In the genomic region with DNA sequence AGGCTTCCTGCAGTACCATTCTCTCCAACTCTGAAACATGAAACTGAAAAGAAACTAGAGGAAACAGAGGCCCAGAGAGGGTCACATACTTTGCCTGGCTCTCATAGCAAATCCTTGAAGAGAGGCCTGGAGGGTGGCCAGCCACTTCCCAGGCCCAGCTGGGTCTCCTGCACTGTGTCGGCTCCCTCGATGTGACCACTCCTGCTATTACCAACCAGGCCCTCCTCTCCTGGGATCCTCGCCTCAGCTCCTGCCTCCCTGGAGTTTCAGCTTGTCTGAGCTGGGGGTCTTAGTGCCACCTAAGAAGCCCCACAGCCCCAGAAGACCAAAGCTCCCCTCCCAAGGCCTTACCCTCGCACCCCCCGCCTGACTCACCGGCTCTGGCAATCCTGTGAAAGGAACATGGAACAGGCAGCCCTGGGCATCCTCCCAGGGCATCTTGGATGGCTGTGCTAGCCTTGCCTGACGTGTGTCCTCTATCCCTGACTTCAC, we compare ENCODE assay signal across 12 cellular contexts. TPM values are rescaled to one million over a fixed set of nuclear protein-coding genes. Genes with fewer than 3 reads are reported as not detected.
DNase-seq lines count a peak whose midpoint lies in the region; ATAC-seq and TF ChIP-seq lines count a peak whose summit lies in the region.
"Had no signal": no experiment of that assay in that cellular context is flagged by ENCODE, and none has a peak within 500 bp of the region (broad histone marks: within the 10 kb centered on the region; RNA-seq: fewer than 3 reads in every experiment).

No MANE protein-coding gene starts in this region.

- DNase-seq in activated CD8-positive, alpha-beta T cell treated with anti-CD3 and anti-CD28 coated beads, Interleukin-2, amount 10 ng/mL, durations not matched to agents 7 days and 5 days, result no peak
- no peak for DNase-seq in activated CD8-positive, alpha-beta T cell treated with anti-CD3 and anti-CD28 coated beads for 36 hours
- no peak for DNase-seq in brain microvascular endothelial cell
- peak; percentile 76 for DNase-seq in iris pigment epithelial cell (ENCODE audit: low read depth)
- DNase-seq in tibial artery, result peak; percentile 81 to 93
- DNase-seq in WTC11 (ENCODE audit: low spot score), result no peak
- DNase-seq in cerebellar nuclear complex (lab: John Stamatoyannopoulos, UW), result no peak
- DNase-seq: activated CD4-positive, alpha-beta memory T cell treated with anti-CD3 and anti-CD28 coated beads for 36 hours; DMS79 treated with DMSO at 0.1 percent for 48 hours; NCI-H774 had no signal

- no peaks in the 10 kb centered on the region for H3K9me3 ChIP-seq in tibial artery

- CTCF ChIA-PET in activated CD8-positive, alpha-beta T cell treated with anti-CD3 and anti-CD28 coated beads, Interleukin-2, amount 10 ng/mL, durations not matched to agents 7 days and 5 days (lab: Charles Lee), result interaction anchor here (0.8 to 5.0 kb wide), 2 partner anchors 23 to 33 kb away, joined by 3 to 54 read pairs; no protein-coding TSS in a partner anchor
- CTCF ChIA-PET in activated CD8-positive, alpha-beta T cell treated with anti-CD3 and anti-CD28 coated beads for 36 hours (lab: Charles Lee), result interaction anchor here (1.5 kb wide), 1 partner anchor 22 kb away, joined by 5 read pairs; no protein-coding TSS in a partner anchor
- CTCF ChIA-PET in WTC11 (lab: Charles Lee), result no interaction called here

- peak overlapping the region; percentile 42 for H3K27ac Mint-ChIP-seq in activated CD8-positive, alpha-beta T cell treated with anti-CD3 and anti-CD28 coated beads, Interleukin-2, amount 10 ng/mL, durations not matched to agents 7 days and 5 days
- H3K27ac Mint-ChIP-seq in activated CD8-positive, alpha-beta T cell treated with anti-CD3 and anti-CD28 coated beads for 36 hours, result no peak overlapping the region
- H3K27ac Mint-ChIP-seq in WTC11, result no peak overlapping the region
- H3K27ac Mint-ChIP-seq: activated CD4-positive, alpha-beta memory T cell treated with anti-CD3 and anti-CD28 coated beads for 36 hours had no signal

- H3K36me3 ChIP-seq in brain microvascular endothelial cell (replicated peaks), result peaks cover 2% of the 10 kb centered on the region
- no peaks in the 10 kb centered on the region for H3K36me3 ChIP-seq in tibial artery

- no peaks in the 10 kb centered on the region for H3K27me3 ChIP-seq in brain microvascular endothelial cell (replicated peaks)
- no peaks in the 10 kb centered on the region for H3K27me3 ChIP-seq in tibial artery

- H3K36me3 Mint-ChIP-seq in activated CD8-positive, alpha-beta T cell treated with anti-CD3 and anti-CD28 coated beads, Interleukin-2, amount 10 ng/mL, durations not matched to agents 7 days and 5 days (ENCODE audit: low read depth), result no peaks in the 10 kb centered on the region
- no peaks in the 10 kb centered on the region for H3K36me3 Mint-ChIP-seq in activated CD8-positive, alpha-beta T cell treated with anti-CD3 and anti-CD28 coated beads for 36 hours (ENCODE audit: low read depth)
- no peaks in the 10 kb centered on the region for H3K36me3 Mint-ChIP-seq in WTC11
- H3K36me3 Mint-ChIP-seq: activated CD4-positive, alpha-beta memory T cell treated with anti-CD3 and anti-CD28 coated beads for 36 hours had no signal

- no peak overlapping the region for H3K4me3 Mint-ChIP-seq in activated CD8-positive, alpha-beta T cell treated with anti-CD3 and anti-CD28 coated beads, Interleukin-2, amount 10 ng/mL, durations not matched to agents 7 days and 5 days
- no peak overlapping the region for H3K4me3 Mint-ChIP-seq in activated CD8-positive, alpha-beta T cell treated with anti-CD3 and anti-CD28 coated beads for 36 hours
- H3K4me3 Mint-ChIP-seq in WTC11, result no peak overlapping the region
- H3K4me3 Mint-ChIP-seq: activated CD4-positive, alpha-beta memory T cell treated with anti-CD3 and anti-CD28 coated beads for 36 hours had no signal

- H3K27ac ChIP-seq in brain microvascular endothelial cell, result peak overlapping the region; percentile 62
- peak overlapping the region; percentile 84 to 98 for H3K27ac ChIP-seq in tibial artery

- peaks cover 44% of the 10 kb centered on the region for H3K4me1 Mint-ChIP-seq in activated CD8-positive, alpha-beta T cell treated with anti-CD3 and anti-CD28 coated beads, Interleukin-2, amount 10 ng/mL, durations not matched to agents 7 days and 5 days (ENCODE audit: low read depth)
- peaks cover 14% of the 10 kb centered on the region for H3K4me1 Mint-ChIP-seq in activated CD8-positive, alpha-beta T cell treated with anti-CD3 and anti-CD28 coated beads for 36 hours (ENCODE audit: low read depth)
- H3K4me1 Mint-ChIP-seq in WTC11, result peaks cover 21% of the 10 kb centered on the region

- no peaks in the 10 kb centered on the region for H3K9me3 Mint-ChIP-seq in activated CD8-positive, alpha-beta T cell treated with anti-CD3 and anti-CD28 coated beads, Interleukin-2, amount 10 ng/mL, durations not matched to agents 7 days and 5 days (ENCODE audit: insufficient read depth)
- no peaks in the 10 kb centered on the region for H3K9me3 Mint-ChIP-seq in activated CD8-positive, alpha-beta T cell treated with anti-CD3 and anti-CD28 coated beads for 36 hours
- no peaks in the 10 kb centered on the region for H3K9me3 Mint-ChIP-seq in WTC11
- H3K9me3 Mint-ChIP-seq: activated CD4-positive, alpha-beta memory T cell treated with anti-CD3 and anti-CD28 coated beads for 36 hours had no signal

- intact Hi-C loops in activated CD8-positive, alpha-beta T cell treated with anti-CD3 and anti-CD28 coated beads for 36 hours (cut with micrococcal nuclease), result no loop called here
- intact Hi-C loops in tibial artery (cut with DNase I; ENCODE audit: low total_unique reads), result no loop called here

- H3K4me3 ChIP-seq in brain microvascular endothelial cell (ENCODE audit: low read depth, low read length) (no peak overlapping the region), tibial artery (peak overlapping the region in 1 of 2 donors; percentile 3)

- in situ Hi-C loops in brain microvascular endothelial cell (cut with HindIII; ENCODE audit: low pct_ligation_motif_present, low sequenced_read_pairs), result no loop called here

- POLR2A ChIA-PET in activated CD8-positive, alpha-beta T cell treated with anti-CD3 and anti-CD28 coated beads, Interleukin-2, amount 10 ng/mL, durations not matched to agents 7 days and 5 days (lab: Charles Lee), result no interaction called here
- POLR2A ChIA-PET in activated CD8-positive, alpha-beta T cell treated with anti-CD3 and anti-CD28 coated beads for 36 hours (lab: Charles Lee), result no interaction called here
- POLR2A ChIA-PET in WTC11 (lab: Charles Lee), result no interaction called here

- peaks cover 7 to 69% (median 43%) of the 10 kb centered on the region in 4 donors for H3K4me1 ChIP-seq in tibial artery

- H3K27me3 Mint-ChIP-seq in activated CD8-positive, alpha-beta T cell treated with anti-CD3 and anti-CD28 coated beads, Interleukin-2, amount 10 ng/mL, durations not matched to agents 7 days and 5 days (ENCODE audit: low read depth), result no peaks in the 10 kb centered on the region
- H3K27me3 Mint-ChIP-seq in activated CD8-positive, alpha-beta T cell treated with anti-CD3 and anti-CD28 coated beads for 36 hours, result peaks cover 2% of the 10 kb centered on the region
- peaks cover 2% of the 10 kb centered on the region; the same call in 1 of the 2 replicates for H3K27me3 Mint-ChIP-seq in WTC11 (ENCODE audit: low read depth)
- H3K27me3 Mint-ChIP-seq: activated CD4-positive, alpha-beta memory T cell treated with anti-CD3 and anti-CD28 coated beads for 36 hours had no signal

- ATAC-seq in activated CD8-positive, alpha-beta T cell treated with anti-CD3 and anti-CD28 coated beads, Interleukin-2, amount 10 ng/mL, durations not matched to agents 7 days and 5 days, result no peak
- no peak for ATAC-seq in activated CD8-positive, alpha-beta T cell treated with anti-CD3 and anti-CD28 coated beads for 36 hours
- ATAC-seq in WTC11 (no peak), HG03520 (IDR thresholded peaks at IDR 0.05; ENCODE audit: unreplicated experiment) (no peak)

- TF ChIP-seq CTCF in activated CD8-positive, alpha-beta T cell treated with anti-CD3 and anti-CD28 coated beads for 36 hours (IDR thresholded peaks at IDR 0.05), result no peak
- TF ChIP-seq CTCF in brain microvascular endothelial cell (IDR thresholded peaks at IDR 0.05; ENCODE audit: low read depth, low read length, missing control alignments) (no peak), tibial artery (IDR thresholded peaks at IDR 0.05) (no peak), WTC11 (IDR thresholded peaks at IDR 0.05) (no peak)

TF ChIP-seq in WTC11, 78 proteins besides CTCF, POLR2A, EP300 and RAD21 (continues in another document):
- TF ChIP-seq, protein P1, sequence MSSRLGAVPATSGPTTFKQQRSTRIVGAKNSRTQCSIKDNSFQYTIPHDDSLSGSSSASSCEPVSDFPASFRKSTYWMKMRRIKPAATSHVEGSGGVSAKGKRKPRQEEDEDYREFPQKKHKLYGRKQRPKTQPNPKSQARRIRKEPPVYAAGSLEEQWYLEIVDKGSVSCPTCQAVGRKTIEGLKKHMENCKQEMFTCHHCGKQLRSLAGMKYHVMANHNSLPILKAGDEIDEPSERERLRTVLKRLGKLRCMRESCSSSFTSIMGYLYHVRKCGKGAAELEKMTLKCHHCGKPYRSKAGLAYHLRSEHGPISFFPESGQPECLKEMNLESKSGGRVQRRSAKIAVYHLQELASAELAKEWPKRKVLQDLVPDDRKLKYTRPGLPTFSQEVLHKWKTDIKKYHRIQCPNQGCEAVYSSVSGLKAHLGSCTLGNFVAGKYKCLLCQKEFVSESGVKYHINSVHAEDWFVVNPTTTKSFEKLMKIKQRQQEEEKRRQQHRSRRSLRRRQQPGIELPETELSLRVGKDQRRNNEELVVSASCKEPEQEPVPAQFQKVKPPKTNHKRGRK (CRISPR knock-in tag; IDR thresholded peaks at IDR 0.05; ENCODE audit: borderline replicate concordance), result no peak
- no peak for TF ChIP-seq RORB (CRISPR knock-in tag; IDR thresholded peaks at IDR 0.05)
- TF ChIP-seq SMAD4 (CRISPR knock-in tag; IDR thresholded peaks at IDR 0.05), result no peak

RNA-seq across cellular contexts. Expression of a gene that starts 4.6 kb away (rescaled TPM):
- 1 to 10 TPM; 5.9 to 8.4 TPM for total RNA-seq in activated CD8-positive, alpha-beta T cell treated with anti-CD3 and anti-CD28 coated beads, Interleukin-2, amount 10 ng/mL, durations not matched to agents 7 days and 5 days
- total RNA-seq in activated CD8-positive, alpha-beta T cell treated with anti-CD3 and anti-CD28 coated beads for 36 hours, result 1 to 10 TPM; 1.6 to 2.8 TPM
- total RNA-seq in WTC11 (2021), result 10.6 to 14.4 TPM (median 12.3 TPM) in 3 replicates

RNA-seq across cellular contexts. Expression of a gene that starts 57.5 kb away (rescaled TPM):
- total RNA-seq in activated CD8-positive, alpha-beta T cell treated with anti-CD3 and anti-CD28 coated beads, Interleukin-2, amount 10 ng/mL, durations not matched to agents 7 days and 5 days, result not detected
- not detected for total RNA-seq in activated CD8-positive, alpha-beta T cell treated with anti-CD3 and anti-CD28 coated beads for 36 hours
- total RNA-seq in WTC11 (2021), result not detected in 3 replicates
- total RNA-seq: A172; activated CD4-positive, alpha-beta memory T cell treated with anti-CD3 and anti-CD28 coated beads for 36 hours had no signal

Comparison
In these comparisons a context has a peak if more than half of its experiments do, and no peak if none do; other contexts are left out.
1. DNase-seq: peak in iris pigment epithelial cell (single experiment) and tibial artery (2 of 2); none in activated CD8-positive, alpha-beta T cell treated with anti-CD3 and anti-CD28 coated beads, Interleukin-2, amount 10 ng/mL, durations not matched to agents 7 days and 5 days (single experiment), activated CD8-positive, alpha-beta T cell treated with anti-CD3 and anti-CD28 coated beads for 36 hours (single experiment), brain microvascular endothelial cell (single experiment), WTC11 (single experiment) and cerebellar nuclear complex (0 of 2).